In genomic region chrX:26851981-26852380, GRCh38 we compare ENCODE assay signal across 12 cellular contexts.
A peak's percentile ranks its signal among the peaks of the same experiment; 100 is the strongest.
DNase-seq lines count a peak whose midpoint lies in the region; FAIRE-seq and TF ChIP-seq lines count a peak whose summit lies in the region.
"Had no signal": no experiment of that assay in that cellular context is flagged by ENCODE, and none has a peak within 500 bp of the region (broad histone marks: within the 10 kb centered on the region; RNA-seq: fewer than 3 reads in every experiment).

No MANE protein-coding gene starts in this region.

- no peak overlapping the region for H3K4me2 ChIP-seq in H1 (ENCODE audit: insufficient read depth in 1 of 2, low read depth in 2 of 2, low read length in 2 of 2)

- WGBS in H1 (ENCODE audit: extremely low coverage in 1 of 2, insufficient coverage in 1 of 2, insufficient read length in 1 of 2, insufficient replicate concordance in 2 of 2, low coverage in 1 of 2, low lambda C conversion rate in 2 of 2, missing lambda C conversion rate in 1 of 2), 2 experiments = 29% methylated on average over 1 of the region's 1 CpG; no CpG with 5 or more reads in 1 of the 2 experiments
- WGBS in prostate gland = 23% methylated on average over 1 of the region's 1 CpG

- CTCF ChIA-PET in H1 (lab: Charles Lee; ENCODE audit: partially characterized antibody) = interaction anchor here (0.7 to 2.5 kb wide), 3 partner anchors 195 to 532 kb away, joined by 3 to 9 read pairs (median 3); no protein-coding TSS in a partner anchor

- H2BK12ac ChIP-seq in H1 (ENCODE audit: low read depth, low read length) = no peak overlapping the region

- TF ChIP-seq POLR2A in H1 (IDR thresholded peaks at IDR 0.05; ENCODE audit: control extremely low read depth in 1 of 2, low read depth in 2 of 2, low read length in 2 of 2) = no peak
- TF ChIP-seq POLR2A in prostate gland (IDR thresholded peaks at IDR 0.05) = no peak

- no peak overlapping the region for H3K14ac ChIP-seq in H1 (ENCODE audit: insufficient read length)

- no peak overlapping the region for H3K4me3 Mint-ChIP-seq in progenitor cell of endocrine pancreas (ENCODE audit: low read depth)
- H3K4me3 Mint-ChIP-seq: IgD-negative memory B cell had no signal

- POLR2A ChIA-PET in H1 (lab: Charles Lee; ENCODE audit: partially characterized antibody) = no interaction called here

- no peak overlapping the region for H4K8ac ChIP-seq in H1 (ENCODE audit: extremely low read depth, insufficient read depth, low read length)

- no peak overlapping the region for H2AFZ ChIP-seq in H1 (ENCODE audit: low read length)

- H2BK5ac ChIP-seq in H1 (ENCODE audit: low read depth, low read length) = no peak overlapping the region

- H4K91ac ChIP-seq in H1 (replicated peaks; ENCODE audit: insufficient read length, low read length) = no peak overlapping the region

- no peak overlapping the region for H2BK120ac ChIP-seq in H1 (replicated peaks; ENCODE audit: low read depth, low read length)

- peaks cover 16% of the 10 kb centered on the region for H3K9me3 Mint-ChIP-seq in progenitor cell of endocrine pancreas (ENCODE audit: low read depth)

- peak; percentile 83 for FAIRE-seq in H1 (lab: Jason Lieb, UNC)
- FAIRE-seq: islet of Langerhans had no signal

- peak in 2 of 3 experiments; percentile 38 to 70 for DNase-seq in NCI-H1417 (lab: John Stamatoyannopoulos, UW)
- no peak for DNase-seq in NCI-H1417 treated with DMSO at 0.1 percent for 48 hours (lab: John Stamatoyannopoulos, UW)
- DNase-seq in NCI-H460 (ENCODE audit: extremely low read depth, low read depth) = peak; percentile 6
- DNase-seq in H1 (ENCODE audit: low read depth in 1 of 2, low spot score in 2 of 2) = no peak
- DNase-seq in progenitor cell of endocrine pancreas (ENCODE audit: low spot score, unreplicated experiment) = no peak
- DNase-seq in prostate gland (ENCODE audit: low spot score) = no peak
- no peak for DNase-seq in RPMI8226
- no peak for DNase-seq in midbrain (lab: John Stamatoyannopoulos, UW)
- DNase-seq: central memory CD4-positive, alpha-beta T cell; Right ventricle myocardium superior had no signal

- H3K36me3 Mint-ChIP-seq in progenitor cell of endocrine pancreas (ENCODE audit: insufficient read depth) = no peaks in the 10 kb centered on the region
- H3K36me3 Mint-ChIP-seq: IgD-negative memory B cell had no signal

- intact Hi-C loops in prostate gland (cut with DNase I) = no loop called here

- H2BK15ac ChIP-seq in H1 (ENCODE audit: low read length) = no peak overlapping the region

- no peaks in the 10 kb centered on the region for H3K79me2 ChIP-seq in H1 (ENCODE audit: control insufficient read depth in 1 of 2, insufficient read depth in 2 of 2, low read length in 2 of 2)

- H2BK20ac ChIP-seq in H1 (ENCODE audit: low read length) = no peak overlapping the region

- H4K20me1 ChIP-seq in H1 (replicated peaks in 1 of 2; ENCODE audit: control insufficient read depth in 1 of 2, insufficient read depth in 2 of 2, low read length in 2 of 2) = no peaks in the 10 kb centered on the region

- no peak overlapping the region for H3K56ac ChIP-seq in H1 (replicated peaks; ENCODE audit: insufficient read length, low read depth, low read length)

- no peaks in the 10 kb centered on the region for H3K36me3 ChIP-seq in H1 (ENCODE audit: control insufficient read depth in 2 of 4, insufficient read depth in 4 of 4, low read length in 3 of 4)
- H3K36me3 ChIP-seq in prostate gland = no peaks in the 10 kb centered on the region

- H3K27ac Mint-ChIP-seq in progenitor cell of endocrine pancreas = no peak overlapping the region
- H3K27ac Mint-ChIP-seq: IgD-negative memory B cell had no signal

- no peaks in the 10 kb centered on the region for H3K27me3 Mint-ChIP-seq in progenitor cell of endocrine pancreas
- H3K27me3 Mint-ChIP-seq: IgD-negative memory B cell had no signal

- H3K18ac ChIP-seq in H1 (ENCODE audit: extremely low read depth, low read length) = no peak overlapping the region

- H3K27me3 ChIP-seq in H1 (replicated peaks in 1 of 4; ENCODE audit: control insufficient read depth in 3 of 4, extremely low read depth in 1 of 4, insufficient read depth in 3 of 4, low read length in 3 of 4) = no peaks in the 10 kb centered on the region
- H3K27me3 ChIP-seq in prostate gland (replicated peaks; ENCODE audit: insufficient read depth) = no peaks in the 10 kb centered on the region

- no peaks in the 10 kb centered on the region for H3K4me1 ChIP-seq in H1 (replicated peaks in 1 of 4; ENCODE audit: control insufficient read depth in 3 of 4, insufficient read depth in 4 of 4, low read length in 3 of 4)
- H3K4me1 ChIP-seq in prostate gland (replicated peaks) = no peaks in the 10 kb centered on the region

- H2AK5ac ChIP-seq in H1 (ENCODE audit: low read depth, low read length) = no peak overlapping the region

- H3K9me3 ChIP-seq in H1 (ENCODE audit: insufficient read depth in 2 of 2, low read depth in 1 of 2, low read length in 1 of 2) (no peaks in the 10 kb centered on the region), prostate gland (no peaks in the 10 kb centered on the region)

- TF ChIP-seq CTCF in H1 (IDR thresholded peaks at IDR 0.05; ENCODE audit: control extremely low read depth in 1 of 3, insufficient read depth in 1 of 3, low read depth in 1 of 3, low read length in 3 of 3) (peak in 2 of 3 experiments; percentile 34 to 36; a peak in 2 of 4 replicates), progenitor cell of endocrine pancreas (IDR thresholded peaks at IDR 0.05; ENCODE audit: unreplicated experiment) (peak; percentile 34), prostate gland (IDR thresholded peaks at IDR 0.05) (no peak)

- no peak overlapping the region for H3K23ac ChIP-seq in H1 (ENCODE audit: insufficient read length)

- no peak overlapping the region for H4K5ac ChIP-seq in H1 (ENCODE audit: insufficient read length, low read depth, low read length)

- no peaks in the 10 kb centered on the region for H3K79me1 ChIP-seq in H1 (ENCODE audit: low read depth, low read length)

- H3K4me1 Mint-ChIP-seq in progenitor cell of endocrine pancreas (ENCODE audit: low read depth) = no peaks in the 10 kb centered on the region
- H3K4me1 Mint-ChIP-seq: IgD-negative memory B cell had no signal

- H3K4me3 ChIP-seq in H1 (ENCODE audit: extremely low read depth in 1 of 4, insufficient read depth in 2 of 4, low read depth in 3 of 4, low read length in 4 of 4) = no peak overlapping the region
- H3K4me3 ChIP-seq in prostate gland = no peak overlapping the region

- H3K23me2 ChIP-seq in H1 (ENCODE audit: low read depth, low read length) = no peaks in the 10 kb centered on the region

- H3K4ac ChIP-seq in H1 (replicated peaks; ENCODE audit: insufficient read length, low read depth, low read length) = no peak overlapping the region

- TF ChIP-seq RAD21 in H1 (IDR thresholded peaks at IDR 0.05 in 1 of 2, conservative IDR thresholded peaks at IDR 0.05 in 1 of 2; ENCODE audit: low read depth in 2 of 2, low read length in 2 of 2) = peak; percentile 63 to 75

- H3K27ac ChIP-seq in H1 (ENCODE audit: low read depth, low read length) = no peak overlapping the region
- no peak overlapping the region for H3K27ac ChIP-seq in prostate gland

- no peak for TF ChIP-seq EP300 in H1 (IDR thresholded peaks at IDR 0.05; ENCODE audit: borderline replicate concordance in 1 of 2, low read depth in 2 of 2, low read length in 2 of 2)

- H3K9ac ChIP-seq in H1 (replicated peaks in 1 of 4; ENCODE audit: extremely low read depth in 1 of 4, low read depth in 3 of 4, low read length in 3 of 4) = no peak overlapping the region

TF ChIP-seq in H1, 55 proteins besides CTCF, POLR2A, EP300 and RAD21:
- TF ChIP-seq SIX5 (IDR thresholded peaks at IDR 0.05; ENCODE audit: low read depth, low read length) (no peak), HDAC2 (IDR thresholded peaks at IDR 0.05; ENCODE audit: borderline replicate concordance in 1 of 2, low read depth in 2 of 2, low read length in 2 of 2) (no peak), SIN3A (conservative IDR thresholded peaks at IDR 0.05 in 1 of 2, IDR thresholded peaks at IDR 0.05 in 1 of 2; ENCODE audit: low read depth in 1 of 2, low read length in 2 of 2) (no peak), BACH1 (IDR thresholded peaks at IDR 0.05; ENCODE audit: low read length) (no peak), NANOG (IDR thresholded peaks at IDR 0.05; ENCODE audit: insufficient read depth, low read depth, low read length, poor library complexity, severe bottlenecking) (no peak), E2F6 (IDR thresholded peaks at IDR 0.05) (no peak), EGR1 (IDR thresholded peaks at IDR 0.05; ENCODE audit: borderline replicate concordance, low read depth, low read length) (no peak)

Comparison
In these comparisons a context has a peak if more than half of its experiments do, and no peak if none do; other contexts are left out.
1. DNase-seq: peak in NCI-H1417 (2 of 3) and NCI-H460 (single experiment); none in NCI-H1417 treated with DMSO at 0.1 percent for 48 hours (single experiment), H1 (0 of 2), progenitor cell of endocrine pancreas (single experiment), prostate gland (single experiment), RPMI8226 (single experiment) and midbrain (single experiment).
2. CTCF ChIP-seq: peak in H1 (2 of 3) and progenitor cell of endocrine pancreas (single experiment); none in prostate gland (0 of 4).